ENCODE assay signal across 22 cellular contexts in genomic region chr12:39125580-39125979, GRCh38.
DNase-seq lines count a peak whose midpoint lies in the region; ATAC-seq, FAIRE-seq and TF ChIP-seq lines count a peak whose summit lies in the region.
"Had no signal": no experiment of that assay in that cellular context is flagged by ENCODE, and none has a peak within 500 bp of the region (broad histone marks: within the 10 kb centered on the region; RNA-seq: fewer than 3 reads in every experiment).

No MANE protein-coding gene starts in this region.

- H3K9me2 ChIP-seq in SK-N-SH: no peaks in the 10 kb centered on the region

- H3K79me2 ChIP-seq in SK-N-SH (ENCODE audit: insufficient read depth): no peaks in the 10 kb centered on the region
- H3K79me2 ChIP-seq in H1 (ENCODE audit: control insufficient read depth in 1 of 2, insufficient read depth in 2 of 2, low read length in 2 of 2): no peaks in the 10 kb centered on the region
- no peaks in the 10 kb centered on the region for H3K79me2 ChIP-seq in smooth muscle cell (ENCODE audit: low read depth)

- no peak overlapping the region for H4K5ac ChIP-seq in H1 (ENCODE audit: insufficient read length, low read depth, low read length)

- no peak for DNase-seq in SK-N-SH
- no peak for DNase-seq in H1 (ENCODE audit: low read depth in 1 of 2, low spot score in 2 of 2)
- no peak for DNase-seq in mesenchymal stem cell
- DNase-seq in cerebellar cortex (ENCODE audit: low spot score): no peak
- no peak for DNase-seq in NCI-H446 (lab: John Stamatoyannopoulos, UW)
- DNase-seq in NCI-H1092 (lab: John Stamatoyannopoulos, UW): no peak
- DNase-seq in smooth muscle cell (lab: John Stamatoyannopoulos, UW; ENCODE audit: unreplicated experiment): no peak
- DNase-seq: CD8-positive, alpha-beta memory T cell; DND-41; NCI-H1436 treated with DMSO at 0.1 percent for 48 hours; NCI-H2029 treated with DMSO at 0.1 percent for 48 hours; NCI-H2171 treated with DMSO at 0.1 percent for 48 hours; NCI-H510A; NCI-H774 had no signal

- peak overlapping the region; percentile 99 for H2BK15ac ChIP-seq in H1 (ENCODE audit: low read length)
- H2BK15ac ChIP-seq in mesenchymal stem cell (ENCODE audit: low read depth, poor library complexity, severe bottlenecking): no peak overlapping the region

- H2AK5ac ChIP-seq in H1 (ENCODE audit: low read depth, low read length): peak overlapping the region; percentile 92
- H2AK5ac ChIP-seq in mesenchymal stem cell (ENCODE audit: low read length, severe bottlenecking): no peak overlapping the region

- no peaks in the 10 kb centered on the region for H4K20me1 ChIP-seq in SK-N-SH (ENCODE audit: insufficient read depth)
- no peaks in the 10 kb centered on the region for H4K20me1 ChIP-seq in H1 (replicated peaks in 1 of 2; ENCODE audit: control insufficient read depth in 1 of 2, insufficient read depth in 2 of 2, low read length in 2 of 2)
- H4K20me1 ChIP-seq in smooth muscle cell (ENCODE audit: low read depth): no peaks in the 10 kb centered on the region

- no peak overlapping the region for H3K18ac ChIP-seq in H1 (ENCODE audit: extremely low read depth, low read length)
- H3K18ac ChIP-seq in mesenchymal stem cell (ENCODE audit: low read depth in 1 of 2, low read length in 2 of 2): peak overlapping the region in 1 of 2 experiments; percentile 4

- no peak for ATAC-seq in SK-N-SH treated with all-trans-retinoic acid at 6 μM for 48 hours
- ATAC-seq: Panc1, Right ventricle myocardium inferior had no signal

- H3K4me1 ChIP-seq in SK-N-SH (ENCODE audit: control insufficient read depth in 1 of 2, insufficient read depth in 2 of 2, low read depth in 1 of 2, low read length in 1 of 2) (peaks cover 3 to 4% of the 10 kb centered on the region in 2 experiments; a peak in 1 of 4 replicates), H1 (replicated peaks in 1 of 4; ENCODE audit: control insufficient read depth in 3 of 4, insufficient read depth in 4 of 4, low read length in 3 of 4) (peaks cover 2 to 11% (median 5%) of the 10 kb centered on the region in 4 experiments; a peak in 5 of 7 replicates), mesenchymal stem cell (ENCODE audit: control insufficient read depth, insufficient read depth, low read depth, low read length) (no peaks in the 10 kb centered on the region), smooth muscle cell (ENCODE audit: low read depth) (no peaks in the 10 kb centered on the region)

- no peak overlapping the region for H3K4me3 ChIP-seq in SK-N-SH (ENCODE audit: low read depth in 2 of 2, low read length in 1 of 2)
- H3K4me3 ChIP-seq in H1 (ENCODE audit: extremely low read depth in 1 of 4, insufficient read depth in 2 of 4, low read depth in 3 of 4, low read length in 4 of 4): no peak overlapping the region
- H3K4me3 ChIP-seq in mesenchymal stem cell (ENCODE audit: insufficient read depth in 1 of 2, low read depth in 1 of 2, low read length in 2 of 2): no peak overlapping the region
- H3K4me3 ChIP-seq in smooth muscle cell: no peak overlapping the region

- H3F3A ChIP-seq in SK-N-SH (replicated peaks; ENCODE audit: insufficient read depth) (peaks cover 6% of the 10 kb centered on the region), smooth muscle cell (ENCODE audit: low read depth) (no peaks in the 10 kb centered on the region)

- H3K23ac ChIP-seq in H1 (ENCODE audit: insufficient read length) (peak overlapping the region; percentile 84), mesenchymal stem cell (ENCODE audit: low read length in 2 of 2) (no peak overlapping the region)

- H3K9me3 ChIP-seq in SK-N-SH (no peaks in the 10 kb centered on the region), H1 (ENCODE audit: insufficient read depth in 2 of 2, low read depth in 1 of 2, low read length in 1 of 2) (no peaks in the 10 kb centered on the region), mesenchymal stem cell (ENCODE audit: control insufficient read depth, low read length) (no peaks in the 10 kb centered on the region), smooth muscle cell (replicated peaks; ENCODE audit: low read depth) (no peaks in the 10 kb centered on the region)

- no peak overlapping the region for H2BK20ac ChIP-seq in H1 (ENCODE audit: low read length)

- TF ChIP-seq EP300 in SK-N-SH (IDR thresholded peaks at IDR 0.05; ENCODE audit: borderline replicate concordance in 1 of 2, low read depth in 1 of 2, low read length in 1 of 2): no peak
- TF ChIP-seq EP300 in H1 (IDR thresholded peaks at IDR 0.05; ENCODE audit: borderline replicate concordance in 1 of 2, low read depth in 2 of 2, low read length in 2 of 2): no peak

- H4K91ac ChIP-seq in H1 (replicated peaks; ENCODE audit: insufficient read length, low read length): peak overlapping the region; percentile 73
- peak overlapping the region; percentile 14 for H4K91ac ChIP-seq in mesenchymal stem cell (ENCODE audit: low read length)

- no peak for TF ChIP-seq RAD21 in SK-N-SH (IDR thresholded peaks at IDR 0.05; ENCODE audit: low read length)
- no peak for TF ChIP-seq RAD21 in H1 (IDR thresholded peaks at IDR 0.05 in 1 of 2, conservative IDR thresholded peaks at IDR 0.05 in 1 of 2; ENCODE audit: low read depth in 2 of 2, low read length in 2 of 2)

- H3K36me3 ChIP-seq in SK-N-SH (replicated peaks in 1 of 2; ENCODE audit: control insufficient read depth in 1 of 2, insufficient read depth in 2 of 2, low read length in 1 of 2) (no peaks in the 10 kb centered on the region), H1 (ENCODE audit: control insufficient read depth in 2 of 4, insufficient read depth in 4 of 4, low read length in 3 of 4) (no peaks in the 10 kb centered on the region), mesenchymal stem cell (ENCODE audit: control insufficient read depth in 1 of 2, insufficient read depth in 2 of 2, low read depth in 1 of 2, low read length in 2 of 2) (no peaks in the 10 kb centered on the region), smooth muscle cell (ENCODE audit: low read depth) (no peaks in the 10 kb centered on the region)

- no peak overlapping the region for H3K9ac ChIP-seq in SK-N-SH
- H3K9ac ChIP-seq in H1 (replicated peaks in 1 of 4; ENCODE audit: extremely low read depth in 1 of 4, low read depth in 3 of 4, low read length in 3 of 4): no peak overlapping the region
- no peak overlapping the region for H3K9ac ChIP-seq in mesenchymal stem cell (ENCODE audit: low read length)
- no peak overlapping the region for H3K9ac ChIP-seq in smooth muscle cell (ENCODE audit: low read depth)

- POLR2A ChIA-PET in SK-N-SH (lab: Yijun Ruan, JAX): no interaction called here
- POLR2A ChIA-PET in H1 (lab: Charles Lee; ENCODE audit: partially characterized antibody): interaction anchor here (0.6 to 1.3 kb wide), 3 partner anchors 8 to 623 kb away, joined by 3 to 4 read pairs (median 3); no protein-coding TSS in a partner anchor

- TF ChIP-seq POLR2A in H1 (IDR thresholded peaks at IDR 0.05; ENCODE audit: control extremely low read depth in 1 of 2, low read depth in 2 of 2, low read length in 2 of 2): no peak

- no peak overlapping the region for H2BK5ac ChIP-seq in H1 (ENCODE audit: low read depth, low read length)
- no peak overlapping the region for H2BK5ac ChIP-seq in mesenchymal stem cell (ENCODE audit: low read depth, low read length, poor library complexity, severe bottlenecking)

- no peaks in the 10 kb centered on the region for H3K79me1 ChIP-seq in H1 (ENCODE audit: low read depth, low read length)
- H3K79me1 ChIP-seq in mesenchymal stem cell (replicated peaks; ENCODE audit: low read length, poor library complexity, severe bottlenecking): no peaks in the 10 kb centered on the region

- H3K4me2 ChIP-seq in SK-N-SH (no peak overlapping the region), H1 (ENCODE audit: insufficient read depth in 1 of 2, low read depth in 2 of 2, low read length in 2 of 2) (no peak overlapping the region), mesenchymal stem cell (ENCODE audit: low read length, poor library complexity, severe bottlenecking) (no peak overlapping the region), smooth muscle cell (no peak overlapping the region)

- FAIRE-seq in H1 (lab: Jason Lieb, UNC): no peak
- FAIRE-seq: G401.6, GM12891, GM18507 had no signal

- H2BK120ac ChIP-seq in H1 (replicated peaks; ENCODE audit: low read depth, low read length): no peak overlapping the region
- H2BK120ac ChIP-seq in mesenchymal stem cell (ENCODE audit: low read depth, low read length): no peak overlapping the region

- TF ChIP-seq CTCF in SK-N-SH (IDR thresholded peaks at IDR 0.05): no peak
- TF ChIP-seq CTCF in H1 (IDR thresholded peaks at IDR 0.05; ENCODE audit: control extremely low read depth in 1 of 3, insufficient read depth in 1 of 3, low read depth in 1 of 3, low read length in 3 of 3): no peak
- TF ChIP-seq CTCF in smooth muscle cell (IDR thresholded peaks at IDR 0.05; ENCODE audit: borderline replicate concordance, insufficient read depth, poor library complexity, severe bottlenecking): no peak

- H3K27ac ChIP-seq in SK-N-SH (ENCODE audit: low read depth in 2 of 2, low read length in 1 of 2) (no peak overlapping the region), H1 (ENCODE audit: low read depth, low read length) (no peak overlapping the region), mesenchymal stem cell (ENCODE audit: low read length, poor library complexity, severe bottlenecking) (no peak overlapping the region), smooth muscle cell (ENCODE audit: low read depth) (no peak overlapping the region)
- H3K27ac ChIP-seq: 22Rv1, HL-60 had no signal

- H3K4ac ChIP-seq in H1 (replicated peaks; ENCODE audit: insufficient read length, low read depth, low read length) (peak overlapping the region; percentile 19), mesenchymal stem cell (ENCODE audit: low read depth in 1 of 2, low read length in 2 of 2) (no peak overlapping the region)

- H3K14ac ChIP-seq in H1 (ENCODE audit: insufficient read length) (peak overlapping the region; percentile 85), mesenchymal stem cell (ENCODE audit: low read length in 2 of 2) (no peak overlapping the region)

- H2AFZ ChIP-seq in SK-N-SH (ENCODE audit: low read depth) (no peak overlapping the region), H1 (ENCODE audit: low read length) (no peak overlapping the region), mesenchymal stem cell (ENCODE audit: low read depth, low read length) (peak overlapping the region; percentile 36), smooth muscle cell (ENCODE audit: low read depth) (no peak overlapping the region)

- no peak overlapping the region for H3K56ac ChIP-seq in H1 (replicated peaks; ENCODE audit: insufficient read length, low read depth, low read length)

- H3K27me3 ChIP-seq in SK-N-SH (ENCODE audit: insufficient read depth) (no peaks in the 10 kb centered on the region), H1 (replicated peaks in 1 of 4; ENCODE audit: control insufficient read depth in 3 of 4, extremely low read depth in 1 of 4, insufficient read depth in 3 of 4, low read length in 3 of 4) (no peaks in the 10 kb centered on the region), mesenchymal stem cell (ENCODE audit: control insufficient read depth in 1 of 2, insufficient read depth in 1 of 2, low read length in 2 of 2) (no peaks in the 10 kb centered on the region), smooth muscle cell (ENCODE audit: low read depth) (no peaks in the 10 kb centered on the region)

- WGBS in SK-N-SH (ENCODE audit: low lambda C conversion rate): 52% methylated on average over 2 of the region's 2 CpGs
- 94% methylated on average over 2 of the region's 2 CpGs; no CpG with 5 or more reads in 1 of the 2 experiments for WGBS in H1 (ENCODE audit: extremely low coverage in 1 of 2, insufficient coverage in 1 of 2, insufficient read length in 1 of 2, insufficient replicate concordance in 2 of 2, low coverage in 1 of 2, low lambda C conversion rate in 2 of 2, missing lambda C conversion rate in 1 of 2), 2 experiments
- WGBS in mesenchymal stem cell: 63% methylated on average over 1 of the region's 2 CpGs
- WGBS in smooth muscle cell (ENCODE audit: low lambda C conversion rate): 77% methylated on average over 2 of the region's 2 CpGs

- no peaks in the 10 kb centered on the region for H3K23me2 ChIP-seq in H1 (ENCODE audit: low read depth, low read length)

- H4K8ac ChIP-seq in H1 (ENCODE audit: extremely low read depth, insufficient read depth, low read length) (no peak overlapping the region), mesenchymal stem cell (ENCODE audit: low read length) (no peak overlapping the region)

- 0 out of 2 replicates have a peak overlapping the region, but pooled peaks have one; percentile 40 for H2BK12ac ChIP-seq in H1 (ENCODE audit: low read depth, low read length)
- peak overlapping the region in 1 of 2 experiments; percentile 92 for H2BK12ac ChIP-seq in mesenchymal stem cell (ENCODE audit: low read length in 2 of 2)

- CTCF ChIA-PET in SK-N-SH (lab: Yijun Ruan, JAX) (interaction anchor here (1.2 to 2.2 kb wide), 3 partner anchors 13 to 220 kb away, joined by 3 to 11 read pairs (median 5); partner anchors contain the start of gene CPNE8), H1 (lab: Charles Lee; ENCODE audit: partially characterized antibody) (interaction anchor here (1.0 to 2.8 kb wide), 4 partner anchors 12 to 219 kb away, joined by 3 to 11 read pairs (median 4); no protein-coding TSS in a partner anchor)
